In genomic region chr16:49369638-49370219, GRCh38 we compare ENCODE assay signal across 27 cellular contexts. TPM values are rescaled to one million over a fixed set of nuclear protein-coding genes. Genes with fewer than 3 reads are reported as not detected.
"Had no signal": no experiment of that assay in that cellular context is flagged by ENCODE, and none has a peak within 500 bp of the region (broad histone marks: within the 10 kb centered on the region; RNA-seq: fewer than 3 reads in every experiment).

No MANE protein-coding gene starts in this region.

- ATAC-seq: activated CD4-positive, alpha-beta T cell treated with anti-CD3 and anti-CD28 coated beads for 36 hours; body of pancreas had no signal

- H3K36me3 Mint-ChIP-seq: activated naive CD4-positive, alpha-beta T cell treated with anti-CD3 and anti-CD28 coated beads, Interleukin-2, amount 50 U/mL, for 24 hours had no signal

- H3K27ac Mint-ChIP-seq: activated CD4-positive, alpha-beta memory T cell treated with anti-CD3 and anti-CD28 coated beads, Interleukin-2, amount 10 ng/mL, durations not matched to agents 7 days and 5 days; activated CD4-positive, alpha-beta T cell treated with anti-CD3 and anti-CD28 coated beads for 36 hours; activated naive CD4-positive, alpha-beta T cell treated with anti-CD3 and anti-CD28 coated beads, Interleukin-2, amount 50 U/mL, for 24 hours had no signal

- H3K4me3 Mint-ChIP-seq: activated CD4-positive, alpha-beta memory T cell treated with anti-CD3 and anti-CD28 coated beads, Interleukin-2, amount 10 ng/mL, durations not matched to agents 7 days and 5 days; activated CD4-positive, alpha-beta T cell treated with anti-CD3 and anti-CD28 coated beads for 36 hours; activated naive CD4-positive, alpha-beta T cell treated with anti-CD3 and anti-CD28 coated beads, Interleukin-2, amount 50 U/mL, for 24 hours had no signal

- H3K27me3 Mint-ChIP-seq: activated CD4-positive, alpha-beta memory T cell treated with anti-CD3 and anti-CD28 coated beads, Interleukin-2, amount 10 ng/mL, durations not matched to agents 7 days and 5 days had no signal

- H3K27ac ChIP-seq: ascending aorta, body of pancreas, Peyer's patch, RWPE1, SJCRH30, VCaP had no signal

- H3K9me3 ChIP-seq: ascending aorta, body of pancreas, Peyer's patch, SJCRH30, SK-N-SH had no signal

- H3K4me3 ChIP-seq: ascending aorta, body of pancreas, Peyer's patch, SJCRH30 had no signal

- H3K36me3 ChIP-seq: ascending aorta, Peyer's patch, SJCRH30 had no signal

- H3K9me3 Mint-ChIP-seq: activated CD4-positive, alpha-beta memory T cell treated with anti-CD3 and anti-CD28 coated beads, Interleukin-2, amount 10 ng/mL, durations not matched to agents 7 days and 5 days; activated naive CD4-positive, alpha-beta T cell treated with anti-CD3 and anti-CD28 coated beads, Interleukin-2, amount 50 U/mL, for 24 hours had no signal

- DNase-seq: activated CD4-positive, alpha-beta memory T cell treated with anti-CD3 and anti-CD28 coated beads, Interleukin-2, amount 10 ng/mL, durations not matched to agents 7 days and 5 days; activated CD4-positive, alpha-beta T cell treated with anti-CD3 and anti-CD28 coated beads for 36 hours; activated CD4-positive, alpha-beta T cell treated with anti-CD3 and anti-CD28 coated beads, Interleukin-2, amount 50 U/mL, for 1 hour; activated CD8-positive, alpha-beta memory T cell treated with anti-CD3 and anti-CD28 coated beads, Interleukin-2, amount 50 U/mL, for 4 hours; activated naive CD4-positive, alpha-beta T cell; body of pancreas; central memory CD4-positive, alpha-beta T cell; MM.1S; NCI-H1105; NCI-H1436; NCI-H1694 treated with DMSO at 0.1 percent for 48 hours; NCI-H2029 treated with DMSO at 0.1 percent for 48 hours; NCI-H345; NCI-H510A; NCI-H526 treated with DMSO at 0.1 percent for 48 hours; NCI-H82; Peyer's patch; Right ventricle myocardium superior; SJCRH30; SK-N-SH; T-helper 1 cell had no signal

- H3K4me1 ChIP-seq: ascending aorta, body of pancreas, Peyer's patch had no signal

- H3K27me3 ChIP-seq: ascending aorta, body of pancreas, Peyer's patch, SJCRH30 had no signal

- H3K4me1 Mint-ChIP-seq: activated CD4-positive, alpha-beta memory T cell treated with anti-CD3 and anti-CD28 coated beads, Interleukin-2, amount 10 ng/mL, durations not matched to agents 7 days and 5 days; activated CD4-positive, alpha-beta T cell treated with anti-CD3 and anti-CD28 coated beads for 36 hours; activated naive CD4-positive, alpha-beta T cell treated with anti-CD3 and anti-CD28 coated beads, Interleukin-2, amount 50 U/mL, for 24 hours had no signal

RNA-seq across cellular contexts. Expression of gene C16orf78, which starts 3.9 kb away (rescaled TPM):
- total RNA-seq: activated CD4-positive, alpha-beta memory T cell treated with anti-CD3 and anti-CD28 coated beads, Interleukin-2, amount 10 ng/mL, durations not matched to agents 7 days and 5 days; activated CD4-positive, alpha-beta T cell treated with anti-CD3 and anti-CD28 coated beads for 36 hours; ascending aorta; body of pancreas; bronchial epithelial cell; Peyer's patch; Right ventricle myocardium superior; SJCRH30; T-helper 2 cell treated with Interferon-gamma antibody and Interleukin-4, amounts not matched to agents 100 ng/mL and 5 ng/mL, for 36 hours had no signal
- polyA plus RNA-seq: SK-N-SH had no signal
